23 cellular contexts compared by ENCODE assay signal in genomic region chr15:81271761-81272644, GRCh38. TPM values are rescaled to one million over a fixed set of nuclear protein-coding genes. Genes with fewer than 3 reads are reported as not detected.
DNase-seq lines count a peak whose midpoint lies in the region; ATAC-seq and TF ChIP-seq lines count a peak whose summit lies in the region.
"Had no signal": no experiment of that assay in that cellular context is flagged by ENCODE, and none has a peak within 500 bp of the region (broad histone marks: within the 10 kb centered on the region; RNA-seq: fewer than 3 reads in every experiment).

No MANE protein-coding gene starts in this region.

- TF ChIP-seq CTCF in IMR-90 (conservative IDR thresholded peaks at IDR 0.05; ENCODE audit: low read depth, low read length) (no peak), prostate gland (IDR thresholded peaks at IDR 0.05) (no peak)

- no TSS peak for BruUV-seq in IMR-90 (replicated peaks; lab: Mats Ljungman, UMichigan)

- H4K20me1 ChIP-seq in IMR-90 (ENCODE audit: insufficient read depth, low read length), result no peaks in the 10 kb centered on the region

- dilution Hi-C loops in IMR-90 (cut with HindIII; ENCODE audit: low sequenced_read_pairs, unreplicated experiment), result no loop called here

- H3K4ac ChIP-seq in IMR-90 (ENCODE audit: low read depth, low read length), result no peak overlapping the region; the same call in 1 of the 2 replicates

- no peak overlapping the region for H2BK120ac ChIP-seq in IMR-90 (ENCODE audit: low read depth, low read length)

- H3K4me2 ChIP-seq in IMR-90 (ENCODE audit: low read depth, low read length), result no peak overlapping the region
- H3K4me2 ChIP-seq: SK-N-SH had no signal

- ATAC-seq in IMR-90 (ENCODE audit: low read depth), result no peak
- ATAC-seq in GM21825 (IDR thresholded peaks at IDR 0.05; ENCODE audit: unreplicated experiment), result no peak
- ATAC-seq: HepG2, K562 had no signal

- no peak overlapping the region for H2AK5ac ChIP-seq in IMR-90 (ENCODE audit: low read depth, low read length)

- no peaks in the 10 kb centered on the region for H3K27me3 Mint-ChIP-seq in activated CD4-positive, alpha-beta T cell treated with anti-CD3 and anti-CD28 coated beads, Interleukin-2, amount 10 ng/mL, durations not matched to agents 24 days and 14 days
- H3K27me3 Mint-ChIP-seq in activated CD4-positive, alpha-beta T cell treated with anti-CD3 and anti-CD28 coated beads, Interleukin-2, amount 10 ng/mL, durations not matched to agents 7 days and 5 days, result no peaks in the 10 kb centered on the region
- H3K27me3 Mint-ChIP-seq: CD4-positive, alpha-beta memory T cell had no signal

- POLR2A ChIA-PET in activated CD4-positive, alpha-beta T cell treated with anti-CD3 and anti-CD28 coated beads, Interleukin-2, amount 10 ng/mL, durations not matched to agents 7 days and 5 days (lab: Charles Lee), result no interaction called here
- POLR2A ChIA-PET in IMR-90 (lab: Charles Lee; ENCODE audit: unreplicated experiment), result no interaction called here

- peaks cover 3% of the 10 kb centered on the region for H3K36me3 Mint-ChIP-seq in activated CD4-positive, alpha-beta T cell treated with anti-CD3 and anti-CD28 coated beads, Interleukin-2, amount 10 ng/mL, durations not matched to agents 24 days and 14 days (ENCODE audit: low read depth)
- H3K36me3 Mint-ChIP-seq in activated CD4-positive, alpha-beta T cell treated with anti-CD3 and anti-CD28 coated beads, Interleukin-2, amount 10 ng/mL, durations not matched to agents 7 days and 5 days (ENCODE audit: low read depth), result peaks cover 6% of the 10 kb centered on the region

- no peaks in the 10 kb centered on the region for H3K79me1 ChIP-seq in IMR-90 (ENCODE audit: low read depth in 1 of 2, low read length in 2 of 2)

- no peak overlapping the region for H3K14ac ChIP-seq in IMR-90 (replicated peaks; ENCODE audit: low read depth, low read length)

- H3K4me1 ChIP-seq in IMR-90 (ENCODE audit: control insufficient read depth, insufficient read depth, low read length) (peaks cover 9% of the 10 kb centered on the region), prostate gland (replicated peaks) (peaks cover 3% of the 10 kb centered on the region)
- H3K4me1 ChIP-seq: Caco-2 had no signal

- 76% methylated on average over 4 of the region's 12 CpGs; no CpG with 5 or more reads in 1 of the 2 experiments for WGBS in IMR-90 (ENCODE audit: extremely low coverage in 2 of 2, insufficient read length in 1 of 2), 2 experiments
- WGBS in prostate gland, result 90% methylated on average over 12 of the region's 12 CpGs

- in situ Hi-C loops in IMR-90 (cut with MboI; ENCODE audit: low sequenced_read_pairs), result no loop called here

- H3K4me3 Mint-ChIP-seq in activated CD4-positive, alpha-beta T cell treated with anti-CD3 and anti-CD28 coated beads, Interleukin-2, amount 10 ng/mL, durations not matched to agents 24 days and 14 days, result no peak overlapping the region
- no peak overlapping the region for H3K4me3 Mint-ChIP-seq in activated CD4-positive, alpha-beta T cell treated with anti-CD3 and anti-CD28 coated beads, Interleukin-2, amount 10 ng/mL, durations not matched to agents 7 days and 5 days
- H3K4me3 Mint-ChIP-seq: CD4-positive, alpha-beta memory T cell; H9 had no signal

- H3K27me3 ChIP-seq in IMR-90 (ENCODE audit: control insufficient read depth, insufficient read depth, low read length) (no peaks in the 10 kb centered on the region), prostate gland (replicated peaks; ENCODE audit: insufficient read depth) (no peaks in the 10 kb centered on the region)

- H3K23ac ChIP-seq in IMR-90 (ENCODE audit: low read depth, low read length), result no peak overlapping the region

- intact Hi-C loops in activated CD4-positive, alpha-beta T cell treated with anti-CD3 and anti-CD28 coated beads, Interleukin-2, amount 10 ng/mL, durations not matched to agents 24 days and 14 days (cut with micrococcal nuclease), result loop anchor here (10.0 kb wide), 1 partner anchor 213 kb away; no protein-coding TSS in a partner anchor
- intact Hi-C loops in IMR-90 (cut with micrococcal nuclease) (no loop called here), prostate gland (cut with DNase I) (loop anchor here (10.0 kb wide), 1 partner anchor 63 kb away; no protein-coding TSS in a partner anchor)

- H3K4me1 Mint-ChIP-seq in activated CD4-positive, alpha-beta T cell treated with anti-CD3 and anti-CD28 coated beads, Interleukin-2, amount 10 ng/mL, durations not matched to agents 24 days and 14 days, result peaks cover 32% of the 10 kb centered on the region
- peaks cover 48% of the 10 kb centered on the region for H3K4me1 Mint-ChIP-seq in activated CD4-positive, alpha-beta T cell treated with anti-CD3 and anti-CD28 coated beads, Interleukin-2, amount 10 ng/mL, durations not matched to agents 7 days and 5 days

- no peak for TF ChIP-seq POLR2A in IMR-90 (IDR thresholded peaks at IDR 0.05; ENCODE audit: low read depth, low read length)
- TF ChIP-seq POLR2A in prostate gland (IDR thresholded peaks at IDR 0.05), result no peak

- H3K9me1 ChIP-seq in IMR-90 (ENCODE audit: insufficient read depth, low read length), result peaks cover 3% of the 10 kb centered on the region; the same call in 1 of the 2 replicates

- H3K4me3 ChIP-seq in IMR-90 (ENCODE audit: insufficient read depth, low read depth, low read length) (no peak overlapping the region), prostate gland (no peak overlapping the region)
- H3K4me3 ChIP-seq: GM23248, K562 had no signal

- peaks cover 7% of the 10 kb centered on the region; the same call in 1 of the 2 replicates for H3K36me3 ChIP-seq in IMR-90 (ENCODE audit: control insufficient read depth, insufficient read depth, low read length)
- no peaks in the 10 kb centered on the region for H3K36me3 ChIP-seq in prostate gland

- no peak overlapping the region for H3K27ac Mint-ChIP-seq in activated CD4-positive, alpha-beta T cell treated with anti-CD3 and anti-CD28 coated beads, Interleukin-2, amount 10 ng/mL, durations not matched to agents 24 days and 14 days
- H3K27ac Mint-ChIP-seq in activated CD4-positive, alpha-beta T cell treated with anti-CD3 and anti-CD28 coated beads, Interleukin-2, amount 10 ng/mL, durations not matched to agents 7 days and 5 days, result no peak overlapping the region
- H3K27ac Mint-ChIP-seq: H9 had no signal

- TF ChIP-seq RAD21 in IMR-90 (IDR thresholded peaks at IDR 0.05; ENCODE audit: low read length), result no peak

- CTCF ChIA-PET in activated CD4-positive, alpha-beta T cell treated with anti-CD3 and anti-CD28 coated beads, Interleukin-2, amount 10 ng/mL, durations not matched to agents 7 days and 5 days (lab: Charles Lee), result interaction anchor here (0.8 kb wide), 1 partner anchor 342 kb away, joined by 3 read pairs; no protein-coding TSS in a partner anchor
- CTCF ChIA-PET in IMR-90 (lab: Yijun Ruan, JAX), result no interaction called here

- no peak overlapping the region for H2BK15ac ChIP-seq in IMR-90 (ENCODE audit: low read depth, low read length)

- H4K8ac ChIP-seq in IMR-90 (ENCODE audit: low read depth in 2 of 2, low read length in 2 of 2), result no peak overlapping the region

- no peak overlapping the region; the same call in 1 of the 2 replicates for H2BK20ac ChIP-seq in IMR-90 (ENCODE audit: low read depth, low read length)

- H3K56ac ChIP-seq in IMR-90 (ENCODE audit: extremely low read depth, insufficient read depth, low read length), result no peak overlapping the region

- no peak overlapping the region for H2BK5ac ChIP-seq in IMR-90 (ENCODE audit: low read depth, low read length, poor library complexity, severe bottlenecking)

- no peaks in the 10 kb centered on the region for H3K9me3 Mint-ChIP-seq in activated CD4-positive, alpha-beta T cell treated with anti-CD3 and anti-CD28 coated beads, Interleukin-2, amount 10 ng/mL, durations not matched to agents 24 days and 14 days
- peaks cover 5% of the 10 kb centered on the region for H3K9me3 Mint-ChIP-seq in activated CD4-positive, alpha-beta T cell treated with anti-CD3 and anti-CD28 coated beads, Interleukin-2, amount 10 ng/mL, durations not matched to agents 7 days and 5 days

- no peaks in the 10 kb centered on the region for H3K9me3 ChIP-seq in IMR-90 (ENCODE audit: control insufficient read depth, insufficient read depth, low read length)
- H3K9me3 ChIP-seq in prostate gland, result no peaks in the 10 kb centered on the region
- H3K9me3 ChIP-seq: Caco-2 had no signal

- DNase-seq in activated CD4-positive, alpha-beta T cell treated with anti-CD3 and anti-CD28 coated beads, Interleukin-2, amount 10 ng/mL, durations not matched to agents 24 days and 14 days, result peak; percentile 51
- DNase-seq in activated CD4-positive, alpha-beta T cell treated with anti-CD3 and anti-CD28 coated beads, Interleukin-2, amount 10 ng/mL, durations not matched to agents 7 days and 5 days, result no peak
- DNase-seq in IMR-90 (no peak), cerebellum (ENCODE audit: low spot score) (peak; percentile 62), prostate gland (ENCODE audit: low spot score) (peak; percentile 2), NCI-H82 treated with DMSO at 0.1 percent for 48 hours (lab: John Stamatoyannopoulos, UW; ENCODE audit: unreplicated experiment) (no peak), DMS79 (lab: John Stamatoyannopoulos, UW) (no peak)
- DNase-seq: Caco-2; CD4-positive, alpha-beta memory T cell; DND-41; GM23248; H9; Kasumi-1; NCI-H1092 treated with DMSO at 0.1 percent for 48 hours; NCI-H1436; NCI-H2029; NCI-H2227 treated with DMSO at 0.1 percent for 48 hours; NCI-H69; SK-N-SH; SW 1271 had no signal

- H3K18ac ChIP-seq in IMR-90 (ENCODE audit: low read depth, low read length), result no peak overlapping the region

- H4K5ac ChIP-seq in IMR-90 (ENCODE audit: low read depth, low read length), result no peak overlapping the region

- H2AK9ac ChIP-seq in IMR-90 (replicated peaks; ENCODE audit: low read depth, low read length, poor library complexity), result no peak overlapping the region

- H3K9ac ChIP-seq in IMR-90 (ENCODE audit: low read depth, low read length), result no peak overlapping the region
- H3K9ac ChIP-seq: GM23248, SK-N-SH had no signal

- H3K27ac ChIP-seq in IMR-90 (ENCODE audit: insufficient read depth, low read length), result no peak overlapping the region
- no peak overlapping the region for H3K27ac ChIP-seq in prostate gland
- H3K27ac ChIP-seq: GM23248 had no signal

- peak overlapping the region; percentile 47 for H2AFZ ChIP-seq in IMR-90 (replicated peaks; ENCODE audit: low read length, poor library complexity)
- H2AFZ ChIP-seq: GM23248 had no signal

- no peak overlapping the region for H4K91ac ChIP-seq in IMR-90 (ENCODE audit: insufficient read depth, low read depth, low read length)

TF ChIP-seq in IMR-90, 13 proteins besides CTCF, POLR2A, EP300 and RAD21 (continues in another document):
- TF ChIP-seq RCOR1 (IDR thresholded peaks at IDR 0.05; ENCODE audit: insufficient replicate concordance, low read length), result no peak

RNA-seq across cellular contexts. Expression of gene STARD5, which starts 51.9 kb away (rescaled TPM):
- 4.6 and 5.8 TPM in 2 replicates for total RNA-seq in activated CD4-positive, alpha-beta T cell treated with anti-CD3 and anti-CD28 coated beads, Interleukin-2, amount 10 ng/mL, durations not matched to agents 24 days and 14 days
- total RNA-seq in activated CD4-positive, alpha-beta T cell treated with anti-CD3 and anti-CD28 coated beads, Interleukin-2, amount 10 ng/mL, durations not matched to agents 7 days and 5 days, result 1 to 10 TPM; 5.4 to 5.7 TPM
- total RNA-seq in IMR-90 (2012; rRNA removed) (4.4 and 5.0 TPM in 2 replicates), cerebellum (7.8 TPM), prostate gland (10 to 100 TPM; 19.6 to 23.2 TPM)
- 20.4 and 22.8 TPM in 2 replicates for polyA plus RNA-seq in IMR-90 (2012; rRNA removed)
- 13.5 and 13.6 TPM in 2 replicates for polyA plus RNA-seq in IMR-90 (2012; cell fraction: cytosol; rRNA removed)
- polyA plus RNA-seq in IMR-90 (2012; cell fraction: nucleus; rRNA removed; ENCODE audit: low replicate concordance), result 68.7 and 105 TPM in 2 replicates

Comparison
In these comparisons a context has a peak if more than half of its experiments do, and no peak if none do; other contexts are left out.
1. DNase-seq: peak in activated CD4-positive, alpha-beta T cell treated with anti-CD3 and anti-CD28 coated beads, Interleukin-2, amount 10 ng/mL, durations not matched to agents 24 days and 14 days (single experiment), cerebellum (single experiment) and prostate gland (single experiment); none in activated CD4-positive, alpha-beta T cell treated with anti-CD3 and anti-CD28 coated beads, Interleukin-2, amount 10 ng/mL, durations not matched to agents 7 days and 5 days (single experiment), IMR-90 (single experiment), NCI-H82 treated with DMSO at 0.1 percent for 48 hours (single experiment) and DMS79 (single experiment).